ENCODE assay signal across 14 cellular contexts in genomic region chr5:68243681-68244080, GRCh38. TPM values are rescaled to one million over a fixed set of nuclear protein-coding genes. Genes with fewer than 3 reads are reported as not detected.
DNase-seq lines count a peak whose midpoint lies in the region; ATAC-seq, FAIRE-seq and TF ChIP-seq lines count a peak whose summit lies in the region.
"Had no signal": no experiment of that assay in that cellular context is flagged by ENCODE, and none has a peak within 500 bp of the region (broad histone marks: within the 10 kb centered on the region; RNA-seq: fewer than 3 reads in every experiment).

No MANE protein-coding gene starts in this region.

- no peak overlapping the region for H3K4me2 ChIP-seq in HepG2 (ENCODE audit: low read depth, low read length)

- ATAC-seq in HepG2 (no peak), T-cell (replicated peaks in 1 of 4) (peak in 2 of 4 experiments; percentile 47 to 48), left lung (peak; percentile 37), GM21381 (IDR thresholded peaks at IDR 0.05; ENCODE audit: unreplicated experiment) (no peak), GM19455 (IDR thresholded peaks at IDR 0.05; ENCODE audit: unreplicated experiment) (no peak)
- ATAC-seq: esophagus mucosa had no signal

- DNase-seq in HepG2 (ENCODE audit: low spot score) (no peak), T-cell (no peak), left lung (no peak), RKO (ENCODE audit: low spot score) (no peak), NCI-H2196 treated with DMSO at 0.1 percent for 48 hours (lab: John Stamatoyannopoulos, UW; ENCODE audit: unreplicated experiment) (no peak)
- DNase-seq: activated CD4-positive, alpha-beta T cell treated with anti-CD3 and anti-CD28 coated beads for 4 hours; Calu3; left cardiac atrium; NCI-H1694 treated with DMSO at 0.1 percent for 48 hours; SJCRH30 had no signal

- no peaks in the 10 kb centered on the region for H3K27me3 Mint-ChIP-seq in T-cell

- no peak overlapping the region for H2AFZ ChIP-seq in HepG2 (ENCODE audit: low read length)

- H3K9me3 ChIP-seq in liver (ENCODE audit: control insufficient read depth in 4 of 4, low read length in 3 of 4) = no peaks in the 10 kb centered on the region
- H3K9me3 ChIP-seq in HepG2 (ENCODE audit: low read length) = no peaks in the 10 kb centered on the region
- H3K9me3 ChIP-seq in left lung = no peaks in the 10 kb centered on the region
- H3K9me3 ChIP-seq: SJCRH30 had no signal

- TF ChIP-seq RAD21 in liver (IDR thresholded peaks at IDR 0.05) = no peak
- no peak for TF ChIP-seq RAD21 in HepG2 (CRISPR knock-in tag; IDR thresholded peaks at IDR 0.05)

- H3K27ac ChIP-seq in liver (ENCODE audit: low read depth in 1 of 2, low read length in 2 of 2) (peak overlapping the region; percentile 0 to 14), HepG2 (ENCODE audit: extremely low read length, insufficient read depth, low read length) (no peak overlapping the region), left lung (peak overlapping the region; percentile 20 to 49)
- H3K27ac ChIP-seq: SJCRH30 had no signal

- no peaks in the 10 kb centered on the region for H3K9me3 Mint-ChIP-seq in T-cell

- H3K27me3 ChIP-seq in liver (ENCODE audit: control insufficient read depth in 4 of 4, insufficient read depth in 4 of 4, low read length in 3 of 4) (no peaks in the 10 kb centered on the region), HepG2 (ENCODE audit: control insufficient read depth in 1 of 2, insufficient read depth in 2 of 2, low read length in 2 of 2) (no peaks in the 10 kb centered on the region), left lung (no peaks in the 10 kb centered on the region)
- H3K27me3 ChIP-seq: SJCRH30 had no signal

- H3K36me3 ChIP-seq in liver (ENCODE audit: control insufficient read depth in 4 of 4, insufficient read depth in 3 of 4, low read depth in 1 of 4, low read length in 3 of 4) = peaks cover 0 to 7% (median 3%) of the 10 kb centered on the region in 4 donors
- no peaks in the 10 kb centered on the region for H3K36me3 ChIP-seq in HepG2 (replicated peaks in 1 of 2; ENCODE audit: control insufficient read depth in 1 of 2, insufficient read depth in 2 of 2, low read length in 2 of 2)
- H3K36me3 ChIP-seq in left lung = no peaks in the 10 kb centered on the region
- H3K36me3 ChIP-seq: SJCRH30 had no signal

- CTCF ChIA-PET in HepG2 (lab: Yijun Ruan, JAX; ENCODE audit: low intra/inter-chr PET ratio, low total read pairs) (no interaction called here), T-cell (lab: Charles Lee) (interaction anchor here (0.6 to 2.4 kb wide), 10 partner anchors 8 to 997 kb away, joined by 3 to 9 read pairs (median 4); no protein-coding TSS in a partner anchor)

- FAIRE-seq in HepG2 (lab: Jason Lieb, UNC) = no peak

- H3K4me3 Mint-ChIP-seq in T-cell = peak overlapping the region; percentile 10 to 57 (median 50)

- BruUV-seq in HepG2 (replicated peaks; lab: Mats Ljungman, UMichigan) = no TSS peak

- H3K4me1 Mint-ChIP-seq in T-cell = peaks cover 73 to 83% (median 81%) of the 10 kb centered on the region in 3 donors

- POLR2A ChIA-PET in HepG2 (lab: Yijun Ruan, JAX) (interaction anchor here (2.7 kb wide), 1 partner anchor 28 kb away, joined by 11 read pairs; the partner anchor contains the start of gene PIK3R1), T-cell (lab: Charles Lee) (interaction anchor here (0.6 to 1.1 kb wide), 4 partner anchors 11 to 1419 kb away, joined by 3 to 7 read pairs (median 4); no protein-coding TSS in a partner anchor)

- H3K27ac Mint-ChIP-seq in T-cell = peak overlapping the region; percentile 79 to 89

- H3K4me1 ChIP-seq in liver (ENCODE audit: control insufficient read depth in 4 of 4, insufficient read depth in 4 of 4, low read length in 3 of 4) (peaks cover 10 to 48% (median 26%) of the 10 kb centered on the region in 4 donors), HepG2 (ENCODE audit: insufficient read depth, low read length) (peaks cover 42% of the 10 kb centered on the region), left lung (peaks cover 22 to 68% of the 10 kb centered on the region in 2 donors)

- intact Hi-C loops in HepG2 (cut with micrococcal nuclease; ENCODE audit: unreplicated experiment) (no loop called here), left lung (cut with DNase I) (no loop called here)

- no peak for TF ChIP-seq POLR2A in HepG2 (IDR thresholded peaks at IDR 0.05; ENCODE audit: insufficient read depth in 1 of 2, low read depth in 2 of 2, low read length in 2 of 2)

- H4K20me1 ChIP-seq in HepG2 (ENCODE audit: insufficient read depth, low read length) = no peaks in the 10 kb centered on the region; the same call in 1 of the 2 replicates

- TF ChIP-seq CTCF in liver (IDR thresholded peaks at IDR 0.05; ENCODE audit: low read depth, low read length, missing input control) (no peak), HepG2 (CRISPR knock-in tag; IDR thresholded peaks at IDR 0.05) (no peak), left lung (IDR thresholded peaks at IDR 0.05) (no peak)

- TF ChIP-seq EP300 in HepG2 (IDR thresholded peaks at IDR 0.05; ENCODE audit: low read depth in 2 of 2, low read length in 2 of 2) (no peak), HepG2 (CRISPR knock-in tag; IDR thresholded peaks at IDR 0.05; ENCODE audit: borderline replicate concordance) (no peak)

- in situ Hi-C loops in HepG2 (cut with HindIII; ENCODE audit: extremely low pct_ligation_motif_present, low pct_unique_long_range_greater_than_20kb) = no loop called here

- no peak overlapping the region for H3K4me3 ChIP-seq in liver (ENCODE audit: low read depth in 1 of 3, low read length in 3 of 3)
- H3K4me3 ChIP-seq in HepG2 (replicated peaks in 1 of 3; ENCODE audit: insufficient read depth in 1 of 3, low read depth in 2 of 3, low read length in 3 of 3) = no peak overlapping the region
- no peak overlapping the region for H3K4me3 ChIP-seq in left lung
- H3K4me3 ChIP-seq: SJCRH30 had no signal

- WGBS in liver = 70% methylated on average over 2 of the region's 2 CpGs
- WGBS in HepG2 (ENCODE audit: low lambda C conversion rate) = 97% methylated on average over 2 of the region's 2 CpGs

- H3K36me3 Mint-ChIP-seq in T-cell = peaks cover 18% of the 10 kb centered on the region

- H3K9ac ChIP-seq in liver (ENCODE audit: low read depth in 1 of 2, low read length in 2 of 2) (peak overlapping the region in 1 of 2 donors; percentile 5), HepG2 (ENCODE audit: insufficient read depth, low read depth, low read length) (no peak overlapping the region)

- H3K79me2 ChIP-seq in HepG2 (ENCODE audit: insufficient read depth, low read length) = peaks cover 59% of the 10 kb centered on the region

TF ChIP-seq in liver, 16 proteins besides CTCF, POLR2A, EP300 and RAD21 (continues in another document):
- TF ChIP-seq FOXA2 (IDR thresholded peaks at IDR 0.05) (no peak), EGR1 (IDR thresholded peaks at IDR 0.05; ENCODE audit: low read depth in 2 of 2) (no peak), YY1 (IDR thresholded peaks at IDR 0.05) (no peak), ATF3 (IDR thresholded peaks at IDR 0.05) (no peak), MAX (IDR thresholded peaks at IDR 0.05) (no peak), TAF1 (conservative IDR thresholded peaks at IDR 0.05) (no peak)

TF ChIP-seq in HepG2, 621 proteins besides CTCF, POLR2A, EP300 and RAD21:
- no peak for TF ChIP-seq MZF1 (CRISPR knock-in tag; IDR thresholded peaks at IDR 0.05; ENCODE audit: borderline replicate concordance)

RNA-seq across cellular contexts. Expression of gene PIK3R1, which starts 28.1 kb away (rescaled TPM):
- total RNA-seq in liver (100 to 1,000 TPM in 1 of 2 donors, 10 to 100 TPM in 1; 53.1 to 123 TPM), HepG2 (2016; rRNA removed; fragmentation: Illumina TruSeq; extraction: Trizol) (21.3 and 26.0 TPM in 2 replicates), T-cell (100 to 1,000 TPM in 3 of 5 donors, 10 to 100 TPM in 2; 83.7 to 370 (median 105) TPM), left lung (10 to 100 TPM; 70.9 to 89.4 TPM)
- polyA plus RNA-seq in liver (10 to 100 TPM; 22.6 to 41.5 TPM), HepG2 (2011; rRNA removed) (6.4 and 8.4 TPM in 2 replicates)
- 15.6 and 18.1 TPM in 2 replicates for total RNA-seq in HepG2 (2016; cell fraction: cytosol; rRNA removed; fragmentation: Illumina TruSeq; extraction: Trizol; ENCODE audit: low read depth)
- total RNA-seq in HepG2 (2016; cell fraction: insoluble cytoplasmic fraction; rRNA removed; fragmentation: Illumina TruSeq; extraction: Trizol) = 23.2 and 24.7 TPM in 2 replicates
- total RNA-seq in HepG2 (2016; cell fraction: membrane; rRNA removed; fragmentation: Illumina TruSeq; extraction: Trizol) = 8.9 and 10.9 TPM in 2 replicates
- total RNA-seq in HepG2 (2016; cell fraction: nucleus; rRNA removed; fragmentation: Illumina TruSeq; extraction: Trizol) = 42.9 and 43.7 TPM in 2 replicates
- 3.4 and 4.1 TPM in 2 replicates for polyA plus RNA-seq in HepG2 (2011; cell fraction: cytosol; rRNA removed)
- 4.4 and 7.1 TPM in 2 replicates for polyA plus RNA-seq in HepG2 (2011; cell fraction: nucleus; rRNA removed)
- polyA plus RNA-seq in HepG2 (2012) = 7.9 and 11.9 TPM in 2 replicates
- polyA plus RNA-seq in HepG2 (2016; cell fraction: cytosol; fragmentation: Illumina TruSeq; extraction: Trizol; ENCODE audit: low read depth) = 0.45 and 0.52 TPM in 2 replicates
- 19.5 and 20.2 TPM in 2 replicates for polyA plus RNA-seq in HepG2 (2016; cell fraction: insoluble cytoplasmic fraction; fragmentation: Illumina TruSeq; extraction: Trizol; ENCODE audit: low read depth)
- polyA plus RNA-seq in HepG2 (2016; cell fraction: membrane; fragmentation: Illumina TruSeq; extraction: Trizol; ENCODE audit: low read depth) = 1.8 and 2.2 TPM in 2 replicates
- polyA plus RNA-seq in HepG2 (2016; cell fraction: nucleus; fragmentation: Illumina TruSeq; extraction: Trizol; ENCODE audit: insufficient read depth, low read depth) = 35.9 and 42.5 TPM in 2 replicates
- 0.19 and 11.0 TPM in 2 replicates for polyA minus RNA-seq in HepG2 (2011; rRNA and poly(A)+ RNA removed; ENCODE audit: low replicate concordance)
- polyA minus RNA-seq in HepG2 (2011; cell fraction: cytosol; rRNA and poly(A)+ RNA removed) = 9.1 and 9.7 TPM in 2 replicates
- polyA minus RNA-seq in HepG2 (2011; cell fraction: nucleus; rRNA and poly(A)+ RNA removed) = 46.5 and 49.8 TPM in 2 replicates
